ENCODE assay signal across 1 cellular context in the genomic region with DNA sequence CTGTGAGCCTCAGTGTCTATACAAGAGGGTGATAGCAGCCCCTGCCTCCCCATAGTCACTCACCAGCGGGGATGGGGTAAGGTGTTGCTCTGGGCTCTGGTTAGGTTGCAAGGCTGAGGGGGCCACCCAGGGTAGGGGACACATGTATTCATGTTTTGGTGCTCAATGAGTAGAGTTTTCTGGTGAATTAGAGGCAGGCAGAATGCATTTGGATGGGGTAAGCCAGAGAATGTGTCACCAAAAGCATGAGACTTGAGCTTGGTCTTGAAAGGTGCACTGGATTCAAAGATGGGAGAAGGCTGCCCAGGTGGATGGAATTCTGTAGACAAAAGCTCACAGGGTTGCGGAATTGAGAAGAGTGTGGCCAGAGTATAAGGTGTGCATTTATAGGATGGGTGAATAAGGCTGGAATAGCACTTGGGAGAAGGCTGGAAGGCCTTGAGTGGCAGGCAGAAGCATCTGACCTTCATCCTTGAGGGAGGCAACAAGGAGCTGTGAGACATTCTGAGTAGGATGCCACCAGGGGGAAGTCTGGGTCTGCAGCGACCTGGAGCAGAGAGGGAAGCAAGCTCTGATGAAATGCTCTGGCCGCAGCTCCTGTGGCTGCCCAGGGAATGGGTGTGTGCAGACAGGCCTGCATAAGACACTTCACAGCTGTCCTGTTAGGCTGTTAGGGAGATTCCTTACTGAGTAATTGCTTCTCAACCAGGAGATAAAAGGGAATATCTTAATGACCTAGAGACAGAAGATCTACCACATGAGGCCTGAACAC.
TF ChIP-seq lines count a peak whose summit lies in the region.

No MANE protein-coding gene starts in this region.

TF ChIP-seq in WTC11, 78 proteins besides CTCF, POLR2A, EP300 and RAD21 (continued from another document):
- TF ChIP-seq, protein P1, sequence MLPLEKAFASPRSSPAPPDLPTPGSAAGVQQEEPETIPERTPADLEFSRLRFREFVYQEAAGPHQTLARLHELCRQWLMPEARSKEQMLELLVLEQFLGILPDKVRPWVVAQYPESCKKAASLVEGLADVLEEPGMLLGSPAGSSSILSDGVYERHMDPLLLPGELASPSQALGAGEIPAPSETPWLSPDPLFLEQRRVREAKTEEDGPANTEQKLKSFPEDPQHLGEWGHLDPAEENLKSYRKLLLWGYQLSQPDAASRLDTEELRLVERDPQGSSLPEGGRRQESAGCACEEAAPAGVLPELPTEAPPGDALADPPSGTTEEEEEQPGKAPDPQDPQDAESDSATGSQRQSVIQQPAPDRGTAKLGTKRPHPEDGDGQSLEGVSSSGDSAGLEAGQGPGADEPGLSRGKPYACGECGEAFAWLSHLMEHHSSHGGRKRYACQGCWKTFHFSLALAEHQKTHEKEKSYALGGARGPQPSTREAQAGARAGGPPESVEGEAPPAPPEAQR (CRISPR knock-in tag; IDR thresholded peaks at IDR 0.05) = no peak
- TF ChIP-seq ZNF416 (CRISPR knock-in tag; IDR thresholded peaks at IDR 0.05) (no peak), TEAD1 (CRISPR knock-in tag; IDR thresholded peaks at IDR 0.05) (no peak), ZNF671 (CRISPR knock-in tag; IDR thresholded peaks at IDR 0.05) (no peak), GRHL2 (CRISPR knock-in tag; IDR thresholded peaks at IDR 0.05; ENCODE audit: insufficient replicate concordance, severe bottlenecking) (no peak), CREM (CRISPR knock-in tag; IDR thresholded peaks at IDR 0.05) (no peak), ESRRA (CRISPR knock-in tag; IDR thresholded peaks at IDR 0.05; ENCODE audit: borderline replicate concordance) (no peak), JAZF1 (CRISPR knock-in tag; IDR thresholded peaks at IDR 0.05) (no peak), NFE2L1 (CRISPR knock-in tag; IDR thresholded peaks at IDR 0.05) (no peak), EMX1 (CRISPR knock-in tag; IDR thresholded peaks at IDR 0.05) (no peak)
- TF ChIP-seq, protein P2, sequence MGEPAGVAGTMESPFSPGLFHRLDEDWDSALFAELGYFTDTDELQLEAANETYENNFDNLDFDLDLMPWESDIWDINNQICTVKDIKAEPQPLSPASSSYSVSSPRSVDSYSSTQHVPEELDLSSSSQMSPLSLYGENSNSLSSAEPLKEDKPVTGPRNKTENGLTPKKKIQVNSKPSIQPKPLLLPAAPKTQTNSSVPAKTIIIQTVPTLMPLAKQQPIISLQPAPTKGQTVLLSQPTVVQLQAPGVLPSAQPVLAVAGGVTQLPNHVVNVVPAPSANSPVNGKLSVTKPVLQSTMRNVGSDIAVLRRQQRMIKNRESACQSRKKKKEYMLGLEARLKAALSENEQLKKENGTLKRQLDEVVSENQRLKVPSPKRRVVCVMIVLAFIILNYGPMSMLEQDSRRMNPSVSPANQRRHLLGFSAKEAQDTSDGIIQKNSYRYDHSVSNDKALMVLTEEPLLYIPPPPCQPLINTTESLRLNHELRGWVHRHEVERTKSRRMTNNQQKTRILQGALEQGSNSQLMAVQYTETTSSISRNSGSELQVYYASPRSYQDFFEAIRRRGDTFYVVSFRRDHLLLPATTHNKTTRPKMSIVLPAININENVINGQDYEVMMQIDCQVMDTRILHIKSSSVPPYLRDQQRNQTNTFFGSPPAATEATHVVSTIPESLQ (CRISPR knock-in tag; IDR thresholded peaks at IDR 0.05) = no peak
- TF ChIP-seq, protein P3, sequence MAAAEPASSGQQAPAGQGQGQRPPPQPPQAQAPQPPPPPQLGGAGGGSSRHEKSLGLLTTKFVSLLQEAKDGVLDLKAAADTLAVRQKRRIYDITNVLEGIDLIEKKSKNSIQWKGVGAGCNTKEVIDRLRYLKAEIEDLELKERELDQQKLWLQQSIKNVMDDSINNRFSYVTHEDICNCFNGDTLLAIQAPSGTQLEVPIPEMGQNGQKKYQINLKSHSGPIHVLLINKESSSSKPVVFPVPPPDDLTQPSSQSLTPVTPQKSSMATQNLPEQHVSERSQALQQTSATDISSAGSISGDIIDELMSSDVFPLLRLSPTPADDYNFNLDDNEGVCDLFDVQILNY (CRISPR knock-in tag; IDR thresholded peaks at IDR 0.05) = no peak
- TF ChIP-seq, protein P4, sequence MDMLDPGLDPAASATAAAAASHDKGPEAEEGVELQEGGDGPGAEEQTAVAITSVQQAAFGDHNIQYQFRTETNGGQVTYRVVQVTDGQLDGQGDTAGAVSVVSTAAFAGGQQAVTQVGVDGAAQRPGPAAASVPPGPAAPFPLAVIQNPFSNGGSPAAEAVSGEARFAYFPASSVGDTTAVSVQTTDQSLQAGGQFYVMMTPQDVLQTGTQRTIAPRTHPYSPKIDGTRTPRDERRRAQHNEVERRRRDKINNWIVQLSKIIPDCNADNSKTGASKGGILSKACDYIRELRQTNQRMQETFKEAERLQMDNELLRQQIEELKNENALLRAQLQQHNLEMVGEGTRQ (CRISPR knock-in tag; IDR thresholded peaks at IDR 0.05) = no peak
- TF ChIP-seq, protein P5, sequence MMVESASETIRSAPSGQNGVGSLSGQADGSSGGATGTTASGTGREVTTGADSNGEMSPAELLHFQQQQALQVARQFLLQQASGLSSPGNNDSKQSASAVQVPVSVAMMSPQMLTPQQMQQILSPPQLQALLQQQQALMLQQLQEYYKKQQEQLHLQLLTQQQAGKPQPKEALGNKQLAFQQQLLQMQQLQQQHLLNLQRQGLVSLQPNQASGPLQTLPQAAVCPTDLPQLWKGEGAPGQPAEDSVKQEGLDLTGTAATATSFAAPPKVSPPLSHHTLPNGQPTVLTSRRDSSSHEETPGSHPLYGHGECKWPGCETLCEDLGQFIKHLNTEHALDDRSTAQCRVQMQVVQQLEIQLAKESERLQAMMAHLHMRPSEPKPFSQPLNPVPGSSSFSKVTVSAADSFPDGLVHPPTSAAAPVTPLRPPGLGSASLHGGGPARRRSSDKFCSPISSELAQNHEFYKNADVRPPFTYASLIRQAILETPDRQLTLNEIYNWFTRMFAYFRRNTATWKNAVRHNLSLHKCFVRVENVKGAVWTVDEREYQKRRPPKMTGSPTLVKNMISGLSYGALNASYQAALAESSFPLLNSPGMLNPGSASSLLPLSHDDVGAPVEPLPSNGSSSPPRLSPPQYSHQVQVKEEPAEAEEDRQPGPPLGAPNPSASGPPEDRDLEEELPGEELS (CRISPR knock-in tag; IDR thresholded peaks at IDR 0.05) = no peak
- TF ChIP-seq, protein P6, sequence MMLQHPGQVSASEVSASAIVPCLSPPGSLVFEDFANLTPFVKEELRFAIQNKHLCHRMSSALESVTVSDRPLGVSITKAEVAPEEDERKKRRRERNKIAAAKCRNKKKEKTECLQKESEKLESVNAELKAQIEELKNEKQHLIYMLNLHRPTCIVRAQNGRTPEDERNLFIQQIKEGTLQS (CRISPR knock-in tag; conservative IDR thresholded peaks at IDR 0.05) = no peak
